In genomic region chr20:3010985-3011723, GRCh38 we compare ENCODE assay signal across 12 cellular contexts. TPM values are rescaled to one million over a fixed set of nuclear protein-coding genes. Genes with fewer than 3 reads are reported as not detected.
DNase-seq lines count a peak whose midpoint lies in the region; ATAC-seq and TF ChIP-seq lines count a peak whose summit lies in the region.
"Had no signal": no experiment of that assay in that cellular context is flagged by ENCODE, and none has a peak within 500 bp of the region (broad histone marks: within the 10 kb centered on the region; RNA-seq: fewer than 3 reads in every experiment).

No MANE protein-coding gene starts in this region.

- no peaks in the 10 kb centered on the region for H3K27me3 ChIP-seq in ascending aorta

- H3K27ac ChIP-seq in ascending aorta: no peak overlapping the region

- no peaks in the 10 kb centered on the region for H3K9me3 ChIP-seq in ascending aorta

- peaks cover 42% of the 10 kb centered on the region for H3K4me1 Mint-ChIP-seq in T-helper 2 cell treated with Interferon-gamma antibody and Interleukin-4, amounts not matched to agents 5 μg/mL and 100 μg/mL, for 36 hours (ENCODE audit: low read depth)

- H3K9me3 Mint-ChIP-seq in T-helper 2 cell treated with Interferon-gamma antibody and Interleukin-4, amounts not matched to agents 5 μg/mL and 100 μg/mL, for 36 hours: no peaks in the 10 kb centered on the region

- peak overlapping the region; percentile 73 for H3K27ac Mint-ChIP-seq in T-helper 2 cell treated with Interferon-gamma antibody and Interleukin-4, amounts not matched to agents 5 μg/mL and 100 μg/mL, for 36 hours

- H3K4me3 Mint-ChIP-seq in T-helper 2 cell treated with Interferon-gamma antibody and Interleukin-4, amounts not matched to agents 5 μg/mL and 100 μg/mL, for 36 hours: peak overlapping the region; percentile 8

- no peak overlapping the region for H3K4me3 ChIP-seq in AG04449 (ENCODE audit: low read depth, low read length)
- no peak overlapping the region for H3K4me3 ChIP-seq in fibroblast of pulmonary artery (replicated peaks; ENCODE audit: low read depth, low read length)
- H3K4me3 ChIP-seq in ascending aorta: no peak overlapping the region

- CTCF ChIA-PET in AG04449 (lab: Yijun Ruan, JAX): interaction anchor here (0.9 to 1.4 kb wide), 4 partner anchors 9 to 270 kb away, joined by 3 to 6 read pairs (median 4); no protein-coding TSS in a partner anchor

- H3K4me1 ChIP-seq in ascending aorta: no peaks in the 10 kb centered on the region

- intact Hi-C loops in cardiac septum (cut with DNase I) (no loop called here), ascending aorta (cut with DNase I) (no loop called here)

- POLR2A ChIA-PET in AG04449 (lab: Yijun Ruan, JAX): interaction anchor here (1.1 kb wide), 1 partner anchor 171 kb away, joined by 4 read pairs; the partner anchor contains the start of genes PCED1A and VPS16

- peak; percentile 19 for DNase-seq in AG04449 (ENCODE audit: low read depth, low spot score)
- DNase-seq in EH (ENCODE audit: low read depth): peak; percentile 51
- peak; percentile 43 for DNase-seq in T-helper 2 cell treated with Interferon-gamma antibody and Interleukin-4, amounts not matched to agents 5 μg/mL and 100 μg/mL, for 36 hours (ENCODE audit: low spot score)
- DNase-seq in fibroblast of pulmonary artery (ENCODE audit: low read depth): peak; percentile 36
- no peak for DNase-seq in GF-D8 (lab: John Stamatoyannopoulos, UW)
- no peak for DNase-seq in cardiac septum (ENCODE audit: low spot score)
- DNase-seq in ascending aorta (ENCODE audit: low spot score in 2 of 2): no peak
- DNase-seq: activated effector memory CD4-positive, alpha-beta T cell treated with Interleukin-2 at 50 U/mL for 16 hours; NCI-H510A; substantia nigra had no signal

- peaks cover 44% of the 10 kb centered on the region for H3K36me3 Mint-ChIP-seq in T-helper 2 cell treated with Interferon-gamma antibody and Interleukin-4, amounts not matched to agents 5 μg/mL and 100 μg/mL, for 36 hours (ENCODE audit: low read depth)

- H3K27me3 Mint-ChIP-seq in T-helper 2 cell treated with Interferon-gamma antibody and Interleukin-4, amounts not matched to agents 5 μg/mL and 100 μg/mL, for 36 hours (ENCODE audit: low read depth): no peaks in the 10 kb centered on the region

- peaks cover 39 to 45% of the 10 kb centered on the region in 2 donors for H3K36me3 ChIP-seq in ascending aorta

- TF ChIP-seq CTCF in AG04449 (IDR thresholded peaks at IDR 0.05; ENCODE audit: insufficient read depth, low read length, missing control alignments): no peak
- TF ChIP-seq CTCF in fibroblast of pulmonary artery (IDR thresholded peaks at IDR 0.05; ENCODE audit: low read length, missing control alignments): no peak
- no peak for TF ChIP-seq CTCF in ascending aorta (IDR thresholded peaks at IDR 0.05)

- ATAC-seq in HG02973 (IDR thresholded peaks at IDR 0.05; ENCODE audit: unreplicated experiment): no peak

RNA-seq across cellular contexts. Expression of gene GNRH2, which starts 32.3 kb away (rescaled TPM):
- total RNA-seq in cardiac septum (not detected), ascending aorta (not detected)
- total RNA-seq: skeletal muscle tissue had no signal

RNA-seq across cellular contexts. Expression of gene MRPS26, which starts 34.7 kb away (rescaled TPM):
- total RNA-seq in cardiac septum: 43.0 TPM
- 56.4 TPM for total RNA-seq in ascending aorta

Comparison
In these comparisons a context has a peak if more than half of its experiments do, and no peak if none do; other contexts are left out.
1. DNase-seq: peak in AG04449 (single experiment), EH (single experiment), T-helper 2 cell treated with Interferon-gamma antibody and Interleukin-4, amounts not matched to agents 5 μg/mL and 100 μg/mL, for 36 hours (single experiment) and fibroblast of pulmonary artery (single experiment); none in GF-D8 (single experiment), cardiac septum (single experiment) and ascending aorta (0 of 2).